In the genomic region with DNA sequence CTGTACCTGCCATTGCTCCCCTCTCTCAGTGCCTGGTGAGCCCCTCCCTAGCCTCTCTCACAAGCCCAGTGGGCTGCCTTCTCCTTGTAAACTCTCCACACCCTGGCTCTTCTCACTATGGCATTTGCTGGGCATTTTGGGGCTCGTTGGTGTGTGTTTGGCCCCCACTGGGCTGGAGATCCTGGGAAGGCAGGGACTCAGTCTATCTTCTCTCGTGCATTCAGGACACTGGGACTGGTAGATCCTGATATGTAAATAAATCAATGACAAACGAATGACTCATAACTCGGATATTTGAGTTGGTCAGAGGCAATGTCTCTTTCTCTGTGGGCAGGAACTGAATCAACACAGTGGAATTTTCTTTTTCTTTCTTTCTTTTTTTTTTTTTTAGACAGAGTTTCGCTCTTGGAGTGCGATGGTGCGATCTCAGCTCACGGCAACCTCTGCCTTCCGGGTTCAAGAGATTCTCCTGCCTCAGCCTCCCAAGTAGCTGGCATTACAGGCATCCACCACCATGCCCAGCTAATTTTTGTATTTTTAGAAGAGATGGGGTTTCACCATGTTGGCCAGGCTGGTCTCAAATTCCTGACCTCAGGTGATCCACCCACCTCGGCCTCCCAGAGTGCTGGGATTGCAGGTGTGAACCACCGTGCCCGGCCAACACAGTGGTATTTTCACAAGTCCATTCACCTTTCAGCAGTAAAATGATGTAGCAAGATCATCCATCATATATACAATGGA, we compare ENCODE assay signal across 10 cellular contexts.
DNase-seq lines count a peak whose midpoint lies in the region; ATAC-seq, FAIRE-seq and TF ChIP-seq lines count a peak whose summit lies in the region.
"Had no signal": no experiment of that assay in that cellular context is flagged by ENCODE, and none has a peak within 500 bp of the region (broad histone marks: within the 10 kb centered on the region; RNA-seq: fewer than 3 reads in every experiment).

No MANE protein-coding gene starts in this region.

- no peaks in the 10 kb centered on the region for H3K9me3 Mint-ChIP-seq in activated CD8-positive, alpha-beta T cell treated with anti-CD3 and anti-CD28 coated beads for 36 hours

- DNase-seq in H54 (ENCODE audit: insufficient read length, low spot score) (peak; percentile 67), T1000 (lab: John Stamatoyannopoulos, UW) (peak; percentile 12), foreskin keratinocyte (peak; percentile 93 to 97), nucleus accumbens (lab: John Stamatoyannopoulos, UW) (no peak), SK-N-DZ (ENCODE audit: low spot score) (no peak), G401 (ENCODE audit: low spot score) (no peak)
- DNase-seq in activated CD8-positive, alpha-beta T cell treated with anti-CD3 and anti-CD28 coated beads for 36 hours, result no peak
- DNase-seq: NCI-H2227 treated with DMSO at 0.1 percent for 48 hours, sigmoid colon had no signal

- FAIRE-seq in H54 (lab: Jason Lieb, UNC), result peak; percentile 6

- H3K4me1 Mint-ChIP-seq in activated CD8-positive, alpha-beta T cell treated with anti-CD3 and anti-CD28 coated beads for 36 hours (ENCODE audit: low read depth), result no peaks in the 10 kb centered on the region

- H3K4me1 ChIP-seq in foreskin keratinocyte (peaks cover 14% of the 10 kb centered on the region), skeletal muscle satellite cell (ENCODE audit: control insufficient read depth, insufficient read depth, low read length) (peaks cover 16% of the 10 kb centered on the region)

- TF ChIP-seq POLR2A in H54 (IDR thresholded peaks at IDR 0.05; ENCODE audit: low read depth, low read length), result no peak

- H3K9me3 ChIP-seq in skeletal muscle satellite cell (replicated peaks; ENCODE audit: low read length), result no peaks in the 10 kb centered on the region
- H3K9me3 ChIP-seq: sigmoid colon had no signal

- no peak for TF ChIP-seq CTCF in foreskin keratinocyte (conservative IDR thresholded peaks at IDR 0.05)
- no peak for TF ChIP-seq CTCF in activated CD8-positive, alpha-beta T cell treated with anti-CD3 and anti-CD28 coated beads for 36 hours (IDR thresholded peaks at IDR 0.05)

- POLR2A ChIA-PET in activated CD8-positive, alpha-beta T cell treated with anti-CD3 and anti-CD28 coated beads for 36 hours (lab: Charles Lee), result no interaction called here

- H3K4me3 Mint-ChIP-seq in activated CD8-positive, alpha-beta T cell treated with anti-CD3 and anti-CD28 coated beads for 36 hours, result no peak overlapping the region

- in situ Hi-C loops in G401 (cut with HindIII; ENCODE audit: low sequenced_read_pairs), result no loop called here

- ATAC-seq in foreskin keratinocyte, result peak; percentile 95
- ATAC-seq in activated CD8-positive, alpha-beta T cell treated with anti-CD3 and anti-CD28 coated beads for 36 hours, result no peak

- peaks cover 5% of the 10 kb centered on the region for H3K27me3 Mint-ChIP-seq in activated CD8-positive, alpha-beta T cell treated with anti-CD3 and anti-CD28 coated beads for 36 hours

- no peak overlapping the region for H3K27ac Mint-ChIP-seq in activated CD8-positive, alpha-beta T cell treated with anti-CD3 and anti-CD28 coated beads for 36 hours

- H3K27me3 ChIP-seq in foreskin keratinocyte (no peaks in the 10 kb centered on the region), skeletal muscle satellite cell (ENCODE audit: control insufficient read depth, insufficient read depth, low read length) (no peaks in the 10 kb centered on the region)
- H3K27me3 ChIP-seq: sigmoid colon had no signal

- H3K4me2 ChIP-seq in skeletal muscle satellite cell (ENCODE audit: low read length), result peak overlapping the region; percentile 59

- CTCF ChIA-PET in activated CD8-positive, alpha-beta T cell treated with anti-CD3 and anti-CD28 coated beads for 36 hours (lab: Charles Lee), result interaction anchor here (0.7 to 1.0 kb wide), 2 partner anchors 312 to 513 kb away, joined by 3 to 5 read pairs; no protein-coding TSS in a partner anchor

- no peaks in the 10 kb centered on the region for H3K36me3 Mint-ChIP-seq in activated CD8-positive, alpha-beta T cell treated with anti-CD3 and anti-CD28 coated beads for 36 hours (ENCODE audit: low read depth)

- peak overlapping the region; percentile 90 for H3K27ac ChIP-seq in foreskin keratinocyte
- H3K27ac ChIP-seq: sigmoid colon had no signal

- peak overlapping the region; percentile 51 for H3K9ac ChIP-seq in skeletal muscle satellite cell (ENCODE audit: low read depth, low read length)

- intact Hi-C loops in activated CD8-positive, alpha-beta T cell treated with anti-CD3 and anti-CD28 coated beads for 36 hours (cut with micrococcal nuclease), result no loop called here

- no peaks in the 10 kb centered on the region for H3K36me3 ChIP-seq in skeletal muscle satellite cell (ENCODE audit: insufficient read depth, low read length)
- H3K36me3 ChIP-seq: sigmoid colon had no signal

- peak overlapping the region; percentile 40 for H3K4me3 ChIP-seq in skeletal muscle satellite cell (ENCODE audit: low read length)
- H3K4me3 ChIP-seq: sigmoid colon had no signal

Comparison
In these comparisons a context has a peak if more than half of its experiments do, and no peak if none do; other contexts are left out.
1. DNase-seq: peak in H54 (single experiment), T1000 (single experiment) and foreskin keratinocyte (2 of 2); none in nucleus accumbens (0 of 56), SK-N-DZ (single experiment), activated CD8-positive, alpha-beta T cell treated with anti-CD3 and anti-CD28 coated beads for 36 hours (single experiment) and G401 (single experiment).